8 cellular contexts compared by ENCODE assay signal in genomic region chr10:101141622-101142532, GRCh38.
A peak's percentile ranks its signal among the peaks of the same experiment; 100 is the strongest.
DNase-seq lines count a peak whose midpoint lies in the region; ATAC-seq and TF ChIP-seq lines count a peak whose summit lies in the region.

No MANE protein-coding gene starts in this region.

- TF ChIP-seq CTCF in HFF-Myc (IDR thresholded peaks at IDR 0.05; ENCODE audit: low read depth, low read length, missing control alignments), result peak; percentile 97
- peak; percentile 96 for TF ChIP-seq CTCF in WERI-Rb-1 (IDR thresholded peaks at IDR 0.05; ENCODE audit: low read depth, low read length)
- TF ChIP-seq CTCF in brain microvascular endothelial cell (IDR thresholded peaks at IDR 0.05; ENCODE audit: low read depth, low read length, missing control alignments), result peak; percentile 98

- H3K9me3 ChIP-seq in WERI-Rb-1 (ENCODE audit: severe bottlenecking), result no peaks in the 10 kb centered on the region

- no peaks in the 10 kb centered on the region for H3K36me3 ChIP-seq in WERI-Rb-1
- no peaks in the 10 kb centered on the region for H3K36me3 ChIP-seq in brain microvascular endothelial cell (replicated peaks)

- no peak for ATAC-seq in GM19328 (IDR thresholded peaks at IDR 0.05; ENCODE audit: unreplicated experiment)

- DNase-seq in DMS 273 (lab: John Stamatoyannopoulos, UW; ENCODE audit: unreplicated experiment) (peak; percentile 92), HFF-Myc (ENCODE audit: extremely low read depth, low read depth) (peak; percentile 35), NCI-H2171 (lab: John Stamatoyannopoulos, UW) (peak; percentile 46), WERI-Rb-1 (peak; percentile 90), brain microvascular endothelial cell (peak; percentile 71), iris pigment epithelial cell (ENCODE audit: low read depth) (peak; percentile 73)
- DNase-seq in stimulated activated CD4-positive, alpha-beta T cell treated with anti-CD3 and anti-CD28 coated beads, Interleukin-15, amount 100 ng/mL, for 24 hours, result peak; percentile 89

- in situ Hi-C loops in brain microvascular endothelial cell (cut with HindIII; ENCODE audit: low pct_ligation_motif_present, low sequenced_read_pairs), result no loop called here

- H3K27me3 ChIP-seq in WERI-Rb-1 (ENCODE audit: insufficient read depth, low read depth, severe bottlenecking) (no peaks in the 10 kb centered on the region), brain microvascular endothelial cell (replicated peaks) (peaks cover 97% of the 10 kb centered on the region)

- H3K4me3 ChIP-seq in HFF-Myc (replicated peaks; ENCODE audit: low read depth, low read length) (no peak overlapping the region), WERI-Rb-1 (ENCODE audit: low read depth, low read length) (peak overlapping the region; percentile 23; the same call in 1 of the 2 replicates), brain microvascular endothelial cell (ENCODE audit: low read depth, low read length) (no peak overlapping the region)

- H3K27ac ChIP-seq in WERI-Rb-1 (peak overlapping the region; percentile 59), brain microvascular endothelial cell (no peak overlapping the region)

Comparison
In these comparisons a context has a peak if more than half of its experiments do, and no peak if none do; other contexts are left out.
1. DNase-seq: peak in every context shown above with its lines; median percentile 92 in DMS 273; 90 in WERI-Rb-1; 89 in stimulated activated CD4-positive, alpha-beta T cell treated with anti-CD3 and anti-CD28 coated beads, Interleukin-15, amount 100 ng/mL, for 24 hours; 73 in iris pigment epithelial cell; 71 in brain microvascular endothelial cell; 46 in NCI-H2171; 35 in HFF-Myc.